In the genomic region with DNA sequence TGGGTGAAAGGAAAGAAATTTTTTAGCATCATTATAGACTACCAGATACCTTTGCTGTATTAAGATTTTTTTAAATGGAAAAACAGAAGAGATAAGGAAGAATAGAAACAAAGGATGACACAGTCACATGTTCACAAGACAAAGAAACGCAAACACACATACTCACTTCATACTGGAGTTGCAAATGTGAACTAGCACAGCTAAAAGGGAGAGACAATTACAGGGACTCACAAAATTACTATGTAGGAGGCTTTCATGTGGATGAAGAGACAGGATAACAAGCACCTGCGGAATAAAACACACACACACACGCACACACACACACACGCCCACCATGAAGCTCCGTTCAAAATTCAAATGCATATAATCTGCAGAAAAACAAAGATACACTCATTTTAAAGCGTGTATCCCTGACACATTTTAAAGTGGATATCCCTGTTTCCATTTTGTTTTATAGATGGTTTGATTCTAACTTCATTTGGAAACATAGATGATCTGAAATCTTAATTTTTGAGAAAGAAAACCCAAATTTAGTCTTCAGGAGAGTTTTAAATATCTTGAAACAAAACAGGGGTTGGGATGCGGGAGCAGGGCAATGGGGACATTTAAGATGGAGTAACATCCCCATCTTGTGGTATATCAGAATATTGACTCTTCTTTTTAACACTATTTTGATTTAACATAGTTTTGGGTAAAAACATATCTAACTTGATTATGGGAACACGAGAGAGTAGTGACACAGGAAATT, we compare ENCODE assay signal across 1 cellular context.
A peak's percentile ranks its signal among the peaks of the same experiment; 100 is the strongest.
TF ChIP-seq lines count a peak whose summit lies in the region.

No MANE protein-coding gene starts in this region.

TF ChIP-seq in GM12878, 131 proteins besides CTCF, POLR2A, EP300 and RAD21:
- TF ChIP-seq ZNF207 (IDR thresholded peaks at IDR 0.05; ENCODE audit: borderline replicate concordance) (no peak), SMC3 (IDR thresholded peaks at IDR 0.05; ENCODE audit: borderline replicate concordance, low read length) (peak; percentile 68)
